29 cellular contexts compared by ENCODE assay signal in genomic region chr12:74790958-74791357, GRCh38.
"Had no signal": no experiment of that assay in that cellular context is flagged by ENCODE, and none has a peak within 500 bp of the region (broad histone marks: within the 10 kb centered on the region; RNA-seq: fewer than 3 reads in every experiment).

No MANE protein-coding gene starts in this region.

- H3K4me1 ChIP-seq: ascending aorta, colonic mucosa, gastroesophageal sphincter, tibial nerve had no signal

- H3K36me3 ChIP-seq: ascending aorta, cardiac muscle cell, colonic mucosa, gastroesophageal sphincter, neutrophil, tibial nerve had no signal

- H3K27ac Mint-ChIP-seq: activated CD4-positive, alpha-beta T cell treated with anti-CD3 and anti-CD28 coated beads for 36 hours; activated naive CD8-positive, alpha-beta T cell treated with anti-CD3 and anti-CD28 coated beads, Interleukin-2, amount 10 ng/mL, durations not matched to agents 7 days and 5 days; immature natural killer cell; naive thymus-derived CD8-positive, alpha-beta T cell; stimulated activated naive B cell treated with anti-CD40 and anti-IgM and Interleukin-4, amounts not matched to agents 10 μg/mL and 1 μg/mL and 100 μg/mL, for 72 hours; T-helper 17 cell had no signal

- H3K4me3 ChIP-seq: ascending aorta, cardiac muscle cell, colonic mucosa, gastroesophageal sphincter, tibial nerve had no signal

- DNase-seq: activated CD4-positive, alpha-beta T cell treated with anti-CD3 and anti-CD28 coated beads for 36 hours; activated CD4-positive, CD25-positive, alpha-beta regulatory T cell; activated effector memory CD4-positive, alpha-beta T cell treated with Interleukin-2 at 50 U/mL for 16 hours; activated naive CD4-positive, alpha-beta T cell treated with Interleukin-2 at 50 U/mL for 16 hours; activated naive CD8-positive, alpha-beta T cell treated with anti-CD3 and anti-CD28 coated beads, Interleukin-2, amount 10 ng/mL, durations not matched to agents 7 days and 5 days; activated T-cell treated with anti-CD3 and anti-CD28 coated beads for 4 hours; cerebellar nuclear complex; colonic mucosa; effector CD8-positive, alpha-beta T cell; head of caudate nucleus; hippocampal formation; immature natural killer cell; kidney; left colon; midbrain; naive thymus-derived CD8-positive, alpha-beta T cell; retina; small intestine; stimulated activated CD4-positive, alpha-beta T cell treated with anti-CD3 and anti-CD28 coated beads, Interleukin-15, amount 100 ng/mL, for 24 hours; stimulated activated CD4-positive, alpha-beta T cell treated with anti-CD3 and anti-CD28 coated beads, Interleukin-2, amount 100 ng/mL, for 24 hours; stimulated activated naive B cell treated with anti-CD40 and anti-IgM and Interleukin-4, amounts not matched to agents 10 μg/mL and 1 μg/mL and 100 μg/mL, for 72 hours; T-helper 17 cell had no signal

- H3K4me3 Mint-ChIP-seq: activated CD4-positive, alpha-beta T cell treated with anti-CD3 and anti-CD28 coated beads for 36 hours; activated naive CD8-positive, alpha-beta T cell treated with anti-CD3 and anti-CD28 coated beads, Interleukin-2, amount 10 ng/mL, durations not matched to agents 7 days and 5 days; immature natural killer cell; naive thymus-derived CD8-positive, alpha-beta T cell; stimulated activated naive B cell treated with anti-CD40 and anti-IgM and Interleukin-4, amounts not matched to agents 10 μg/mL and 1 μg/mL and 100 μg/mL, for 72 hours; T-helper 17 cell had no signal

- H3K9me3 ChIP-seq: ascending aorta, colonic mucosa, gastroesophageal sphincter, neutrophil, tibial nerve had no signal

- ATAC-seq: activated CD4-positive, alpha-beta T cell treated with anti-CD3 and anti-CD28 coated beads for 36 hours; gastroesophageal sphincter; left colon; naive thymus-derived CD8-positive, alpha-beta T cell; sciatic nerve; stimulated activated naive B cell treated with anti-CD40 and anti-IgM and Interleukin-4, amounts not matched to agents 10 μg/mL and 1 μg/mL and 100 μg/mL, for 72 hours; T-helper 17 cell had no signal

- H3K27ac ChIP-seq: ascending aorta, cardiac muscle cell, colonic mucosa, gastroesophageal sphincter, neutrophil, tibial nerve had no signal

- H3K27me3 ChIP-seq: ascending aorta, cardiac muscle cell, colonic mucosa, gastroesophageal sphincter, neutrophil, tibial nerve had no signal

- H3K9me3 Mint-ChIP-seq: activated naive CD8-positive, alpha-beta T cell treated with anti-CD3 and anti-CD28 coated beads, Interleukin-2, amount 10 ng/mL, durations not matched to agents 7 days and 5 days had no signal

- H3K4me1 Mint-ChIP-seq: activated CD4-positive, alpha-beta T cell treated with anti-CD3 and anti-CD28 coated beads for 36 hours; activated naive CD8-positive, alpha-beta T cell treated with anti-CD3 and anti-CD28 coated beads, Interleukin-2, amount 10 ng/mL, durations not matched to agents 7 days and 5 days; immature natural killer cell; naive thymus-derived CD8-positive, alpha-beta T cell; stimulated activated naive B cell treated with anti-CD40 and anti-IgM and Interleukin-4, amounts not matched to agents 10 μg/mL and 1 μg/mL and 100 μg/mL, for 72 hours; T-helper 17 cell had no signal

- H3K36me3 Mint-ChIP-seq: activated naive CD8-positive, alpha-beta T cell treated with anti-CD3 and anti-CD28 coated beads, Interleukin-2, amount 10 ng/mL, durations not matched to agents 7 days and 5 days; brain; immature natural killer cell; naive thymus-derived CD8-positive, alpha-beta T cell; stimulated activated naive B cell treated with anti-CD40 and anti-IgM and Interleukin-4, amounts not matched to agents 10 μg/mL and 1 μg/mL and 100 μg/mL, for 72 hours had no signal

- H3K27me3 Mint-ChIP-seq: activated naive CD8-positive, alpha-beta T cell treated with anti-CD3 and anti-CD28 coated beads, Interleukin-2, amount 10 ng/mL, durations not matched to agents 7 days and 5 days; brain; stimulated activated naive B cell treated with anti-CD40 and anti-IgM and Interleukin-4, amounts not matched to agents 10 μg/mL and 1 μg/mL and 100 μg/mL, for 72 hours; T-helper 17 cell had no signal
